8 cellular contexts compared by ENCODE assay signal in genomic region chr6:71248306-71248705, GRCh38. TPM values are rescaled to one million over a fixed set of nuclear protein-coding genes. Genes with fewer than 3 reads are reported as not detected.
DNase-seq lines count a peak whose midpoint lies in the region; ATAC-seq, FAIRE-seq and TF ChIP-seq lines count a peak whose summit lies in the region.

No MANE protein-coding gene starts in this region.

- no peak overlapping the region for H3K4ac ChIP-seq in mesendoderm (ENCODE audit: low read depth, low read length)

- H2BK120ac ChIP-seq in mesendoderm (ENCODE audit: low read depth, low read length) = no peak overlapping the region

- no peak overlapping the region for H4K8ac ChIP-seq in mesendoderm (ENCODE audit: low read depth, low read length)

- no peaks in the 10 kb centered on the region for H3K79me2 ChIP-seq in mesendoderm (ENCODE audit: control insufficient read depth, insufficient read depth, low read length)

- H3K27me3 ChIP-seq in BJ (ENCODE audit: control insufficient read depth, insufficient read depth, low read length) (no peaks in the 10 kb centered on the region), mesendoderm (ENCODE audit: insufficient read depth, low read length, poor library complexity) (no peaks in the 10 kb centered on the region)

- peak; percentile 91 for FAIRE-seq in HTR-8/SVneo (lab: Jason Lieb, UNC)

- intact Hi-C loops in left colon (cut with DNase I, micrococcal nuclease) = no loop called here

- H3K4me3 ChIP-seq in BJ (ENCODE audit: low read depth, low read length) (no peak overlapping the region), astrocyte of the spinal cord (ENCODE audit: low read depth, low read length) (no peak overlapping the region), mesendoderm (ENCODE audit: low read length) (no peak overlapping the region)

- H3K4me2 ChIP-seq in mesendoderm (ENCODE audit: low read length) = no peak overlapping the region

- H3K23ac ChIP-seq in mesendoderm (ENCODE audit: low read length) = no peak overlapping the region

- POLR2A ChIA-PET in BJ (lab: Charles Lee) = no interaction called here

- H3K9ac ChIP-seq in mesendoderm (ENCODE audit: low read length) = no peak overlapping the region

- in situ Hi-C loops in astrocyte of the spinal cord (cut with HindIII; ENCODE audit: low sequenced_read_pairs) = no loop called here

- CTCF ChIA-PET in BJ (lab: Yijun Ruan, JAX) = interaction anchor here (1.0 to 1.7 kb wide), 4 partner anchors 9 to 57 kb away, joined by 4 to 5 read pairs (median 4); partner anchors contain the start of gene OGFRL1

- peak; percentile 26 for DNase-seq in BJ (ENCODE audit: low read depth)
- DNase-seq in HTR-8/SVneo (ENCODE audit: insufficient read length, low spot score) = peak; percentile 59
- peak; percentile 70 for DNase-seq in astrocyte of the spinal cord (ENCODE audit: low read depth, low spot score)
- peak; percentile 93 for DNase-seq in mesendoderm
- DNase-seq in stimulated activated naive CD4-positive, alpha-beta T cell treated with Interleukin-2 at 50 U/mL for 16 hours (lab: John Stamatoyannopoulos, UW) = no peak
- DNase-seq in NCI-H510A treated with DMSO at 0.1 percent for 48 hours (lab: John Stamatoyannopoulos, UW) = no peak
- no peak for DNase-seq in left colon

- H3K18ac ChIP-seq in mesendoderm (ENCODE audit: low read length) = no peak overlapping the region

- no peak overlapping the region for H2AK5ac ChIP-seq in mesendoderm (ENCODE audit: low read length)

- no peak overlapping the region for H4K5ac ChIP-seq in mesendoderm (ENCODE audit: low read length)

- TF ChIP-seq CTCF in BJ (IDR thresholded peaks at IDR 0.05; ENCODE audit: insufficient read depth, low read depth, low read length) (no peak), astrocyte of the spinal cord (IDR thresholded peaks at IDR 0.05; ENCODE audit: low read depth, low read length) (no peak)

- H3K79me1 ChIP-seq in mesendoderm (ENCODE audit: low read length) = no peaks in the 10 kb centered on the region

- H3K27ac ChIP-seq in mesendoderm (ENCODE audit: low read depth, low read length) = peak overlapping the region; percentile 62

- no peaks in the 10 kb centered on the region for H3K36me3 ChIP-seq in BJ (ENCODE audit: control insufficient read depth, insufficient read depth, low read length)
- H3K36me3 ChIP-seq in mesendoderm (ENCODE audit: control insufficient read depth, insufficient read depth, low read length) = no peaks in the 10 kb centered on the region

- ATAC-seq in GM21515 (IDR thresholded peaks at IDR 0.05; ENCODE audit: unreplicated experiment) = peak; percentile 63
- ATAC-seq in left colon = no peak

- H2BK5ac ChIP-seq in mesendoderm (ENCODE audit: low read length) = peak overlapping the region; percentile 12

- peak overlapping the region; percentile 59 for H3K56ac ChIP-seq in mesendoderm (ENCODE audit: low read length)

- H2BK15ac ChIP-seq in mesendoderm (replicated peaks; ENCODE audit: low read depth) = no peak overlapping the region

- H3K4me1 ChIP-seq in mesendoderm (ENCODE audit: control insufficient read depth, low read depth, low read length) = peaks cover 2% of the 10 kb centered on the region

RNA-seq across cellular contexts. Expression of gene OGFRL1, which starts 40.3 kb away (rescaled TPM):
- 5.2 and 14.1 TPM in 2 replicates for polyA plus RNA-seq in BJ (2011; rRNA removed)
- 6.4 and 7.4 TPM in 2 replicates for polyA minus RNA-seq in BJ (2011; rRNA and poly(A)+ RNA removed)
- polyA plus RNA-seq in mesendoderm (2013, experiment 1 of 2) = 5.6 TPM
- 5.9 TPM for polyA plus RNA-seq in mesendoderm (2013, experiment 2 of 2)
- total RNA-seq in left colon = 1 to 10 TPM; 4.3 to 8.0 TPM

Comparison
In these comparisons a context has a peak if more than half of its experiments do, and no peak if none do; other contexts are left out.
1. DNase-seq: peak in BJ (single experiment), HTR-8/SVneo (single experiment), astrocyte of the spinal cord (single experiment) and mesendoderm (single experiment); none in stimulated activated naive CD4-positive, alpha-beta T cell treated with Interleukin-2 at 50 U/mL for 16 hours (single experiment), NCI-H510A treated with DMSO at 0.1 percent for 48 hours (single experiment) and left colon (0 of 2).